Comparison of ENCODE assay signal across 17 cellular contexts in the genomic region with DNA sequence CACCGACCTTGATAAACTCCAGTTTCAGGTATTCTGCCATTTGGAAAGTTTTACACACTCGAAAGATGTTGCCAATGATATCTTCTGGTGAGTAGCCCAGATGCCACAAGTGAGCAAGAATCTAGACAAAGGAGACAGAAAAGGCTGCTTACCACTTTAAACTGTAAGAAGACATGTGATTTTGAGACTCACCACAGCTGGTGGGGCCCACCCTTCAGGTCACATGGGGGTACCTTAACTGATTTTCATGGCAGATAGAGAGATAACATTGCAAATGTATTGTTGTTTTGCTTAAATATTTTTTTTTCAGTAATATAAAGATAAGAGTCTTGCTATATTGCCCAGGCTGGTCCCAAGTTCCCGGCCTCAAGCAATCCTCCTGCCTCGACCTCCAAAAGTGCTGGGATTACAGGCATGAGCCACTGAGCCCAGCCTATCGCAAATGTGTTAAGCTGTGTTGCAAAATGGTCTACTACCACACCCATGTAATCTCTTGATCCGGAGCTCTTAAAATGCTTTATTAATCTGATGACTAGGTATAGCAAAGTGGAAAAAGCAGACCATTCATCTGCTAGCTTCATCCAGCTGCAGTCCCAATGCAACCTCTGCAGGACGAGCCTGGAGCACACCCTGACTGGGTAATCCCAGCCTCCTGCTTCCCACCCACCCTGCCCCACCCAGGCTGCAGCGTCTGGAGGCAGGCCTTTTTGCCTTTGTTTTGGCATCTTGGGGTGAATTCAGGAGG. TPM values are rescaled to one million over a fixed set of nuclear protein-coding genes. Genes with fewer than 3 reads are reported as not detected.
DNase-seq lines count a peak whose midpoint lies in the region; ATAC-seq, FAIRE-seq and TF ChIP-seq lines count a peak whose summit lies in the region.
"Had no signal": no experiment of that assay in that cellular context is flagged by ENCODE, and none has a peak within 500 bp of the region (broad histone marks: within the 10 kb centered on the region; RNA-seq: fewer than 3 reads in every experiment).

No MANE protein-coding gene starts in this region.

- no peak overlapping the region for H3K4me3 ChIP-seq in Loucy (ENCODE audit: low read length, poor library complexity, severe bottlenecking)
- H3K4me3 ChIP-seq in H7 (ENCODE audit: insufficient read depth, low read depth, low read length): no peak overlapping the region
- H3K4me3 ChIP-seq: A549, PC-9 had no signal

- peaks cover 14% of the 10 kb centered on the region for H3K4me1 ChIP-seq in Loucy (ENCODE audit: insufficient read depth, low read length, poor library complexity, severe bottlenecking)
- H3K4me1 ChIP-seq: A549, Caco-2 had no signal

- no peaks in the 10 kb centered on the region for H3K79me2 ChIP-seq in Loucy (ENCODE audit: insufficient read depth, low read length)

- H3K27me3 ChIP-seq in Loucy (ENCODE audit: insufficient read depth, low read length, poor library complexity, severe bottlenecking): no peaks in the 10 kb centered on the region
- no peaks in the 10 kb centered on the region for H3K27me3 ChIP-seq in H7 (ENCODE audit: control insufficient read depth, insufficient read depth, low read length)

- peak overlapping the region; percentile 21 for H3K27ac Mint-ChIP-seq in activated naive CD4-positive, alpha-beta T cell treated with anti-CD3 and anti-CD28 coated beads, Interleukin-2, amount 10 ng/mL, durations not matched to agents 7 days and 5 days
- no peak overlapping the region for H3K27ac Mint-ChIP-seq in activated naive CD4-positive, alpha-beta T cell treated with anti-CD3 and anti-CD28 coated beads, Interleukin-2, amount 50 U/mL, for 72 hours
- H3K27ac Mint-ChIP-seq in endothelial cell (ENCODE audit: unreplicated experiment): peak overlapping the region; percentile 82

- peak overlapping the region; percentile 48 for H3K9ac ChIP-seq in Loucy (ENCODE audit: low read depth, low read length, poor library complexity, severe bottlenecking)

- no peak for TF ChIP-seq CTCF in Loucy (conservative IDR thresholded peaks at IDR 0.05; ENCODE audit: low read length)
- TF ChIP-seq CTCF in endothelial cell (IDR thresholded peaks at IDR 0.05; ENCODE audit: unreplicated experiment): no peak

- no peaks in the 10 kb centered on the region for H3K9me3 ChIP-seq in Loucy (ENCODE audit: insufficient read depth, low read depth, low read length)
- H3K9me3 ChIP-seq: A549, Caco-2 had no signal

- no peak overlapping the region for H3K4me3 Mint-ChIP-seq in activated naive CD4-positive, alpha-beta T cell treated with anti-CD3 and anti-CD28 coated beads, Interleukin-2, amount 10 ng/mL, durations not matched to agents 7 days and 5 days
- no peak overlapping the region for H3K4me3 Mint-ChIP-seq in endothelial cell (ENCODE audit: unreplicated experiment)
- H3K4me3 Mint-ChIP-seq: CD14-positive monocyte had no signal

- no peak overlapping the region for H3K4me2 ChIP-seq in Loucy (ENCODE audit: low read depth, low read length, poor library complexity, severe bottlenecking)
- H3K4me2 ChIP-seq: A549, PC-9 had no signal

- CTCF ChIA-PET in activated naive CD4-positive, alpha-beta T cell treated with anti-CD3 and anti-CD28 coated beads, Interleukin-2, amount 10 ng/mL, durations not matched to agents 7 days and 5 days (lab: Charles Lee): no interaction called here

- no peak for FAIRE-seq in HTR-8/SVneo (lab: Jason Lieb, UNC)
- FAIRE-seq: A549, GM19239, H1 had no signal

- H3K4me1 Mint-ChIP-seq in activated naive CD4-positive, alpha-beta T cell treated with anti-CD3 and anti-CD28 coated beads, Interleukin-2, amount 10 ng/mL, durations not matched to agents 7 days and 5 days: peaks cover 22% of the 10 kb centered on the region
- H3K4me1 Mint-ChIP-seq in endothelial cell (ENCODE audit: unreplicated experiment): no peaks in the 10 kb centered on the region

- no peaks in the 10 kb centered on the region for H3K9me3 Mint-ChIP-seq in activated naive CD4-positive, alpha-beta T cell treated with anti-CD3 and anti-CD28 coated beads, Interleukin-2, amount 10 ng/mL, durations not matched to agents 7 days and 5 days
- H3K9me3 Mint-ChIP-seq in activated naive CD4-positive, alpha-beta T cell treated with anti-CD3 and anti-CD28 coated beads, Interleukin-2, amount 50 U/mL, for 72 hours: no peaks in the 10 kb centered on the region
- H3K9me3 Mint-ChIP-seq in endothelial cell (ENCODE audit: unreplicated experiment): no peaks in the 10 kb centered on the region

- DNase-seq in activated naive CD4-positive, alpha-beta T cell treated with anti-CD3 and anti-CD28 coated beads, Interleukin-2, amount 10 ng/mL, durations not matched to agents 7 days and 5 days: no peak
- DNase-seq in activated naive CD4-positive, alpha-beta T cell treated with anti-CD3 and anti-CD28 coated beads, Interleukin-2, amount 50 U/mL, for 72 hours (ENCODE audit: low spot score in 2 of 2): no peak
- DNase-seq in endothelial cell (ENCODE audit: low spot score): no peak
- DNase-seq in OCI-M2 (lab: John Stamatoyannopoulos, UW; ENCODE audit: unreplicated experiment): no peak
- no peak for DNase-seq in HTR-8/SVneo (ENCODE audit: insufficient read length, low spot score)
- no peak for DNase-seq in H7
- DNase-seq: Caco-2, NCI-H1048, NCI-H1436 treated with DMSO at 0.1 percent for 48 hours, NCI-H2029 treated with DMSO at 0.1 percent for 48 hours, NCI-H748 treated with DMSO at 0.1 percent for 48 hours, PC-9 had no signal

- H3K36me3 Mint-ChIP-seq in activated naive CD4-positive, alpha-beta T cell treated with anti-CD3 and anti-CD28 coated beads, Interleukin-2, amount 10 ng/mL, durations not matched to agents 7 days and 5 days: peaks cover 38% of the 10 kb centered on the region
- peaks cover 11 to 27% of the 10 kb centered on the region in 2 donors for H3K36me3 Mint-ChIP-seq in activated naive CD4-positive, alpha-beta T cell treated with anti-CD3 and anti-CD28 coated beads, Interleukin-2, amount 50 U/mL, for 72 hours
- H3K36me3 Mint-ChIP-seq in endothelial cell (ENCODE audit: low read depth, unreplicated experiment): peaks cover 35% of the 10 kb centered on the region

- peaks cover 82% of the 10 kb centered on the region; the same call in 1 of the 2 replicates for H3K36me3 ChIP-seq in Loucy (ENCODE audit: insufficient read depth, low read length)
- H3K36me3 ChIP-seq in H7 (replicated peaks; ENCODE audit: control insufficient read depth, insufficient read depth, low read length): peaks cover 61% of the 10 kb centered on the region

- no peaks in the 10 kb centered on the region for H3K27me3 Mint-ChIP-seq in activated naive CD4-positive, alpha-beta T cell treated with anti-CD3 and anti-CD28 coated beads, Interleukin-2, amount 10 ng/mL, durations not matched to agents 7 days and 5 days
- no peaks in the 10 kb centered on the region for H3K27me3 Mint-ChIP-seq in endothelial cell (ENCODE audit: unreplicated experiment)

- H3K9me2 ChIP-seq in Loucy (replicated peaks; ENCODE audit: low read depth, low read length): no peaks in the 10 kb centered on the region

- no peak for ATAC-seq in activated naive CD4-positive, alpha-beta T cell treated with anti-CD3 and anti-CD28 coated beads, Interleukin-2, amount 50 U/mL, for 72 hours
- ATAC-seq: A549 had no signal

- no peak overlapping the region for H2AFZ ChIP-seq in Loucy (ENCODE audit: low read length)
- H2AFZ ChIP-seq: PC-9 had no signal

- no peaks in the 10 kb centered on the region for H4K20me1 ChIP-seq in Loucy (ENCODE audit: insufficient read depth, low read length, poor library complexity, severe bottlenecking)

- H3F3A ChIP-seq in Loucy (ENCODE audit: low read depth): no peaks in the 10 kb centered on the region

RNA-seq across cellular contexts. Expression of a gene that starts 18.5 kb away (rescaled TPM):
- total RNA-seq in activated naive CD4-positive, alpha-beta T cell treated with anti-CD3 and anti-CD28 coated beads, Interleukin-2, amount 50 U/mL, for 72 hours: 10 to 100 TPM; 80.1 to 84.5 TPM
- total RNA-seq in endothelial cell (ENCODE audit: unreplicated experiment): 38.8 TPM
- 109 and 126 TPM in 2 replicates for total RNA-seq in H7 (2014; rRNA removed; shearing (Covaris generic))

RNA-seq across cellular contexts. Expression of a gene that starts 25.9 kb away (rescaled TPM):
- total RNA-seq in activated naive CD4-positive, alpha-beta T cell treated with anti-CD3 and anti-CD28 coated beads, Interleukin-2, amount 50 U/mL, for 72 hours: 1 to 10 TPM; 7.7 to 9.6 TPM
- 0.64 TPM for total RNA-seq in endothelial cell (ENCODE audit: unreplicated experiment)
- 0.87 TPM in 1 of 2 replicates, not detected in the other for total RNA-seq in H7 (2014; rRNA removed; shearing (Covaris generic))

RNA-seq across cellular contexts. Expression of a gene that starts 53.5 kb away (rescaled TPM):
- 1 to 10 TPM in 1 of 2 donors, under 1 TPM in 1; 0.89 to 1.1 TPM for total RNA-seq in activated naive CD4-positive, alpha-beta T cell treated with anti-CD3 and anti-CD28 coated beads, Interleukin-2, amount 50 U/mL, for 72 hours
- total RNA-seq in endothelial cell (ENCODE audit: unreplicated experiment): 110 TPM
- total RNA-seq in H7 (2014; rRNA removed; shearing (Covaris generic)): 30.1 and 43.6 TPM in 2 replicates

Comparison
In these comparisons a context has a peak if more than half of its experiments do, and no peak if none do; other contexts are left out.
1. H3K27ac Mint-ChIP-seq: peak in activated naive CD4-positive, alpha-beta T cell treated with anti-CD3 and anti-CD28 coated beads, Interleukin-2, amount 10 ng/mL, durations not matched to agents 7 days and 5 days (single experiment) and endothelial cell (single experiment); none in activated naive CD4-positive, alpha-beta T cell treated with anti-CD3 and anti-CD28 coated beads, Interleukin-2, amount 50 U/mL, for 72 hours (0 of 2).
2. RNA of a gene that starts 53.5 kb away (total RNA-seq): 110 TPM in endothelial cell (single experiment) and 30.1 to 43.6 TPM in H7; 0.89 to 1.1 TPM in activated naive CD4-positive, alpha-beta T cell treated with anti-CD3 and anti-CD28 coated beads, Interleukin-2, amount 50 U/mL, for 72 hours; every median in the first group is over 10 times any median in the second.